ENCODE assay signal across 18 cellular contexts in the genomic region with DNA sequence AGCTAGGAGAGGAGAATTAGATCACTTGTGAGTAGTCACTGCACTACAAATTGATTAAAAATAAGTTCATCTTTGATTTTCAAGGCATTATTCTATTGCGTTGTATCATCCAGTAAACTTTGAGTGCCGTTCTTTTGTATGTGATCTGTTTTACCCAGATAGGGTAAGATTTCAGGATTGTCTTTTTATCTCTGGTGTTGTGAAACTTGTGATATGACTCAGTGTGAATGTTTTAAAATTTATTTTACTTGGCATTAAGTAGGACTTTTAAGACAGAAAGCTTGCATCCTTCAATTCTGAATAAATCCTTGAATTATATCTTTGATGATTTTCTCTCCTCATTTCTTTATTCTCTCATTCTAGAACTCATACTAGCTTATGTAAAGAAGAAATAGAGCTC.
DNase-seq lines count a peak whose midpoint lies in the region; ATAC-seq and TF ChIP-seq lines count a peak whose summit lies in the region.
"Had no signal": no experiment of that assay in that cellular context is flagged by ENCODE, and none has a peak within 500 bp of the region (broad histone marks: within the 10 kb centered on the region; RNA-seq: fewer than 3 reads in every experiment).

No MANE protein-coding gene starts in this region.

- H3K9me3 ChIP-seq in smooth muscle cell (replicated peaks; ENCODE audit: low read depth) (peaks cover 5% of the 10 kb centered on the region), aorta (ENCODE audit: control insufficient read depth, low read length) (no peaks in the 10 kb centered on the region)
- H3K9me3 ChIP-seq: SJSA1 had no signal

- peak overlapping the region; percentile 6 for H2AFZ ChIP-seq in smooth muscle cell (ENCODE audit: low read depth)

- no peaks in the 10 kb centered on the region for H3K79me2 ChIP-seq in smooth muscle cell (ENCODE audit: low read depth)

- no peak overlapping the region for H3K27ac ChIP-seq in smooth muscle cell (ENCODE audit: low read depth)
- H3K27ac ChIP-seq in aorta (ENCODE audit: low read depth in 1 of 2, low read length in 2 of 2), result no peak overlapping the region
- H3K27ac ChIP-seq: BLaER1, RWPE1, SJSA1 had no signal

- peak overlapping the region; percentile 12 for H3K4me2 ChIP-seq in smooth muscle cell
- H3K4me2 ChIP-seq: BLaER1 had no signal

- WGBS in smooth muscle cell (ENCODE audit: low lambda C conversion rate), result 43% methylated on average over 2 of the region's 2 CpGs
- 77 to 86% methylated on average over 2 of the region's 2 CpGs for WGBS in aorta, 2 donors

- H3F3A ChIP-seq in smooth muscle cell (ENCODE audit: low read depth), result no peaks in the 10 kb centered on the region

- H4K20me1 ChIP-seq in smooth muscle cell (ENCODE audit: low read depth), result no peaks in the 10 kb centered on the region
- H4K20me1 ChIP-seq: BLaER1 had no signal

- no peaks in the 10 kb centered on the region for H3K4me1 ChIP-seq in smooth muscle cell (ENCODE audit: low read depth)
- peaks cover 1 to 5% of the 10 kb centered on the region in 2 donors for H3K4me1 ChIP-seq in aorta (ENCODE audit: control insufficient read depth in 1 of 2, insufficient read depth in 2 of 2, low read length in 2 of 2)
- H3K4me1 ChIP-seq: BLaER1, SJSA1 had no signal

- H3K9ac ChIP-seq in smooth muscle cell (ENCODE audit: low read depth), result no peak overlapping the region
- H3K9ac ChIP-seq: BLaER1 had no signal

- peaks cover 3% of the 10 kb centered on the region for H3K36me3 ChIP-seq in smooth muscle cell (ENCODE audit: low read depth)
- no peaks in the 10 kb centered on the region for H3K36me3 ChIP-seq in aorta (ENCODE audit: control insufficient read depth in 1 of 2, insufficient read depth in 2 of 2, low read length in 1 of 2)
- H3K36me3 ChIP-seq: BLaER1, SJSA1 had no signal

- intact Hi-C loops in aorta (cut with DNase I), result no loop called here

- peak; percentile 68 for DNase-seq in NCI-H226
- DNase-seq in dedifferentiated amniotic fluid mesenchymal stem cell (ENCODE audit: extremely low spot score), result peak; percentile 34
- peak; percentile 77 for DNase-seq in iris pigment epithelial cell (ENCODE audit: low read depth)
- no peak for DNase-seq in smooth muscle cell (lab: John Stamatoyannopoulos, UW; ENCODE audit: unreplicated experiment)
- DNase-seq in aorta, result no peak
- no peak for DNase-seq in activated CD4-positive, alpha-beta T cell treated with anti-CD3 and anti-CD28 coated beads, Interleukin-2, amount 50 U/mL, for 1 hour
- no peak for DNase-seq in HPDE6-E6E7 (ENCODE audit: extremely low spot score)
- DNase-seq in dermis blood vessel endothelial cell, result no peak
- DNase-seq: H9; NCI-H1436; NCI-H2081 treated with DMSO at 0.1 percent for 48 hours; NCI-H2227 treated with DMSO at 0.1 percent for 48 hours; NCI-H526 treated with DMSO at 0.1 percent for 48 hours; NK-92 treated with Interleukin-12 subunit alpha and Interleukin-12 subunit beta, amount 100 ng/mL, for 24 hours; OCI-M1 had no signal

- no peaks in the 10 kb centered on the region for H3K27me3 ChIP-seq in smooth muscle cell (ENCODE audit: low read depth)
- H3K27me3 ChIP-seq in aorta (ENCODE audit: control insufficient read depth in 1 of 2, insufficient read depth in 2 of 2, low read length in 1 of 2), result no peaks in the 10 kb centered on the region
- H3K27me3 ChIP-seq: BLaER1, SJSA1 had no signal

- TF ChIP-seq CTCF in smooth muscle cell (IDR thresholded peaks at IDR 0.05; ENCODE audit: borderline replicate concordance, insufficient read depth, poor library complexity, severe bottlenecking), result no peak

- no peak for ATAC-seq in aorta (ENCODE audit: low FRiP score)

- H3K4me3 ChIP-seq in smooth muscle cell, result no peak overlapping the region
- H3K4me3 ChIP-seq in aorta (ENCODE audit: low read length in 2 of 2), result no peak overlapping the region
- H3K4me3 ChIP-seq: BLaER1, SJSA1 had no signal

Comparison
In these comparisons a context has a peak if more than half of its experiments do, and no peak if none do; other contexts are left out.
1. DNase-seq: peak in NCI-H226 (single experiment), dedifferentiated amniotic fluid mesenchymal stem cell (single experiment) and iris pigment epithelial cell (single experiment); none in smooth muscle cell (single experiment), aorta (0 of 2), activated CD4-positive, alpha-beta T cell treated with anti-CD3 and anti-CD28 coated beads, Interleukin-2, amount 50 U/mL, for 1 hour (single experiment), HPDE6-E6E7 (single experiment) and dermis blood vessel endothelial cell (single experiment).